Comparison of ENCODE assay signal across 26 cellular contexts in genomic region chr2:147634801-147635200, GRCh38.
"Had no signal": no experiment of that assay in that cellular context is flagged by ENCODE, and none has a peak within 500 bp of the region (broad histone marks: within the 10 kb centered on the region; RNA-seq: fewer than 3 reads in every experiment).

No MANE protein-coding gene starts in this region.

- H3K9me3 Mint-ChIP-seq: activated B cell treated with CpG ODN at 0.5 μM for 24 hours; activated CD8-positive, alpha-beta T cell treated with anti-CD3 and anti-CD28 coated beads for 36 hours; mesothelial cell of epicardium; naive thymus-derived CD8-positive, alpha-beta T cell; T-helper 2 cell treated with Interferon-gamma antibody and Interleukin-4, amounts not matched to agents 5 μg/mL and 100 μg/mL, for 36 hours had no signal

- H3K27ac Mint-ChIP-seq: activated B cell treated with CpG ODN at 0.5 μM for 24 hours; activated CD8-positive, alpha-beta T cell treated with anti-CD3 and anti-CD28 coated beads for 36 hours; activated T-cell treated with anti-CD3 and anti-CD28 coated beads, Interleukin-2, amount 50 U/mL, for 72 hours; naive thymus-derived CD8-positive, alpha-beta T cell; T-helper 2 cell treated with Interferon-gamma antibody and Interleukin-4, amounts not matched to agents 5 μg/mL and 100 μg/mL, for 36 hours had no signal

- H3K27me3 ChIP-seq: adrenal gland, body of pancreas, colonic mucosa, heart left ventricle, right atrium auricular region, upper lobe of left lung, vagina had no signal

- H3K4me3 Mint-ChIP-seq: activated B cell treated with CpG ODN at 0.5 μM for 24 hours; activated CD8-positive, alpha-beta T cell treated with anti-CD3 and anti-CD28 coated beads for 36 hours; activated T-cell treated with anti-CD3 and anti-CD28 coated beads, Interleukin-2, amount 50 U/mL, for 72 hours; mesothelial cell of epicardium; naive thymus-derived CD8-positive, alpha-beta T cell; neural crest cell; T-helper 2 cell treated with Interferon-gamma antibody and Interleukin-4, amounts not matched to agents 5 μg/mL and 100 μg/mL, for 36 hours had no signal

- H3K9me3 ChIP-seq: adrenal gland, body of pancreas, colonic mucosa, heart left ventricle, right atrium auricular region, upper lobe of left lung, vagina had no signal

- H3K4me3 ChIP-seq: adrenal gland, body of pancreas, colonic mucosa, heart left ventricle, right atrium auricular region, upper lobe of left lung, vagina had no signal

- DNase-seq: activated B cell treated with CpG ODN at 0.5 μM for 24 hours; activated CD4-positive, alpha-beta T cell treated with anti-CD3 and anti-CD28 coated beads, Interleukin-2, amount 50 U/mL, for 1 hour; activated CD8-positive, alpha-beta T cell treated with anti-CD3 and anti-CD28 coated beads for 36 hours; activated effector memory CD4-positive, alpha-beta T cell treated with Interleukin-2 at 50 U/mL for 16 hours; activated naive CD4-positive, alpha-beta T cell treated with anti-CD3 and anti-CD28 coated beads, Interleukin-2, amount 50 U/mL, for 16 hours; activated T-cell treated with anti-CD3 and anti-CD28 coated beads, Interleukin-2, amount 50 U/mL, for 72 hours; adrenal gland; aorta; body of pancreas; cerebellar nuclear complex; colonic mucosa; effector memory CD4-positive, alpha-beta T cell; foreskin fibroblast; heart left ventricle; naive thymus-derived CD8-positive, alpha-beta T cell; nucleus accumbens; stimulated activated CD4-positive, alpha-beta T cell treated with anti-CD3 and anti-CD28 coated beads, Interleukin-2, amount 100 ng/mL, for 48 hours; stimulated activated naive CD4-positive, alpha-beta T cell treated with Interleukin-2 at 50 U/mL for 16 hours; substantia nigra; T-helper 1 cell; upper lobe of left lung had no signal

- H3K27ac ChIP-seq: adrenal gland, body of pancreas, colonic mucosa, heart left ventricle, right atrium auricular region, upper lobe of left lung, vagina had no signal

- H3K4me1 ChIP-seq: adrenal gland, body of pancreas, right atrium auricular region had no signal

- H3K27me3 Mint-ChIP-seq: activated B cell treated with CpG ODN at 0.5 μM for 24 hours; activated CD8-positive, alpha-beta T cell treated with anti-CD3 and anti-CD28 coated beads for 36 hours had no signal

- H3K4me1 Mint-ChIP-seq: neural crest cell had no signal

- ATAC-seq: activated CD8-positive, alpha-beta T cell treated with anti-CD3 and anti-CD28 coated beads for 36 hours; body of pancreas; heart left ventricle; naive thymus-derived CD8-positive, alpha-beta T cell had no signal

- H3K36me3 Mint-ChIP-seq: mesothelial cell of epicardium; naive thymus-derived CD8-positive, alpha-beta T cell had no signal

- H3K36me3 ChIP-seq: adrenal gland, colonic mucosa, heart left ventricle, right atrium auricular region, upper lobe of left lung, vagina had no signal
